Comparison of ENCODE assay signal across 8 cellular contexts in the genomic region with DNA sequence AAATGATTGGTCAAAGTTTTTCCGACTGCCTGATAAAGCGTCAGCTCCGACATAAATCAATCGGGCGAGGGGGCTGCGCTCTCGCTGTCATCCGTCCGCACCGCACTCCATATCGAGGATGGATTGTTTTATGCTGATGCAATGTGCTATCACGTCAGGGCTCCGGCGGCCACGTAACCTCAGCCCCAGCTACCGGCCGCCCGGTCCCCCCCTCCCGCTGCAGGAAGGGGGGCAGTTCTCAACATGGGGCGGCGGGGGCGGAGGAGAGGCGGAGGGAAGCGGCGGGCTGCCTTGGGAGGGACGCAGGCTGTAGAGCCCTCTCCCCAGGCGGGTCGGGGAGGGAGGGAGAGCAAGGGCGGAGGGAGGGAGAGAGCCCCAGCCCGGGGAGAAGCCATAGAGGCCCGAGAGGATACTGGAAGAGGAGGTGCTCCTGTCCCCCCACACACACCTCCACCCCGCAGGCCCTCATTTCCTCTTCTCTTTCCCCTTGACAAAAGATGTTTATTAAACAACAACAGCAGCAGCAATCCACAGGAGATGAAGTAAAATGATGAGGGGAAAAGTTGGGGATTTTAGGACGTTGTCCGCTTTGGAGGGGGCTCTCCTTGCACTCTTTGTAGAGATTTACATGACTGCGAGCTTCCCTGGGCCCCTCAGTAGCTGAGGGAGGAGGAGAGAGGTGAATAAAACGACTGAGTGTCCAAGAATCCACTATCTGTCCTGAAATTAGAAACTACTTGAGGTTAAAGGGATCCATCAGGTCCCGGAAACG. TPM values are rescaled to one million over a fixed set of nuclear protein-coding genes. Genes with fewer than 3 reads are reported as not detected.
A peak's percentile ranks its signal among the peaks of the same experiment; 100 is the strongest.
DNase-seq lines count a peak whose midpoint lies in the region; ATAC-seq, FAIRE-seq and TF ChIP-seq lines count a peak whose summit lies in the region.

No MANE protein-coding gene starts in this region.

- H3K9me3 ChIP-seq in thoracic aorta (no peaks in the 10 kb centered on the region), small intestine (ENCODE audit: control insufficient read depth, low read depth) (no peaks in the 10 kb centered on the region)

- H3K4me1 ChIP-seq in thoracic aorta (ENCODE audit: control insufficient read depth in 1 of 2, low read depth in 2 of 2) (peaks cover 18 to 20% of the 10 kb centered on the region in 2 donors), small intestine (ENCODE audit: control insufficient read depth in 2 of 2, insufficient read depth in 1 of 2, low read depth in 1 of 2, low read length in 1 of 2) (no peaks in the 10 kb centered on the region)

- peak overlapping the region; percentile 87 for H3K27ac Mint-ChIP-seq in activated CD8-positive, alpha-beta memory T cell treated with anti-CD3 and anti-CD28 coated beads, Interleukin-2, amount 10 ng/mL, durations not matched to agents 7 days and 5 days

- peak; percentile 81 for DNase-seq in AG10803 (ENCODE audit: low read depth)
- DNase-seq in activated CD8-positive, alpha-beta memory T cell treated with anti-CD3 and anti-CD28 coated beads, Interleukin-2, amount 10 ng/mL, durations not matched to agents 7 days and 5 days: peak; percentile 82
- DNase-seq in kidney glomerular epithelial cell (lab: John Stamatoyannopoulos, UW): peak; percentile 68
- no peak for DNase-seq in thoracic aorta (ENCODE audit: low spot score)
- DNase-seq in small intestine: no peak
- DNase-seq in DMS53 treated with DMSO at 0.1 percent for 48 hours (lab: John Stamatoyannopoulos, UW; ENCODE audit: unreplicated experiment): no peak
- DNase-seq in occipital lobe (lab: John Stamatoyannopoulos, UW): no peak

- peak; percentile 66 for ATAC-seq in activated CD8-positive, alpha-beta memory T cell treated with anti-CD3 and anti-CD28 coated beads, Interleukin-2, amount 10 ng/mL, durations not matched to agents 7 days and 5 days
- no peak for ATAC-seq in thoracic aorta (ENCODE audit: insufficient number of reproducible peaks, low FRiP score, low read depth)

- H3K27me3 Mint-ChIP-seq in activated CD8-positive, alpha-beta memory T cell treated with anti-CD3 and anti-CD28 coated beads, Interleukin-2, amount 10 ng/mL, durations not matched to agents 7 days and 5 days: peaks cover 78% of the 10 kb centered on the region

- FAIRE-seq in small intestine (lab: Jason Lieb, UNC): no peak

- peak overlapping the region; percentile 75 for H3K4me3 Mint-ChIP-seq in activated CD8-positive, alpha-beta memory T cell treated with anti-CD3 and anti-CD28 coated beads, Interleukin-2, amount 10 ng/mL, durations not matched to agents 7 days and 5 days

- CTCF ChIA-PET in activated CD8-positive, alpha-beta memory T cell treated with anti-CD3 and anti-CD28 coated beads, Interleukin-2, amount 10 ng/mL, durations not matched to agents 7 days and 5 days (lab: Charles Lee): interaction anchor here (1.1 to 11.2 kb wide), 9 partner anchors 9 to 655 kb away, joined by 4 to 190 read pairs (median 6); partner anchors contain the start of genes CDK5RAP3 and HOXB5

- H3K36me3 ChIP-seq in thoracic aorta: no peaks in the 10 kb centered on the region
- H3K36me3 ChIP-seq in small intestine (ENCODE audit: control insufficient read depth in 2 of 2, insufficient read depth in 2 of 2, low read length in 2 of 2): no peaks in the 10 kb centered on the region

- H3K4me1 Mint-ChIP-seq in activated CD8-positive, alpha-beta memory T cell treated with anti-CD3 and anti-CD28 coated beads, Interleukin-2, amount 10 ng/mL, durations not matched to agents 7 days and 5 days: peaks cover 26% of the 10 kb centered on the region

- no peak for TF ChIP-seq RAD21 in Ishikawa (IDR thresholded peaks at IDR 0.05; ENCODE audit: low read depth)

- H3K27ac ChIP-seq in thoracic aorta (no peak overlapping the region), small intestine (ENCODE audit: low read depth in 1 of 2, low read length in 1 of 2) (no peak overlapping the region)

- TF ChIP-seq CTCF in AG10803 (conservative IDR thresholded peaks at IDR 0.05; ENCODE audit: low read length): no peak
- TF ChIP-seq CTCF in thoracic aorta (IDR thresholded peaks at IDR 0.05): no peak

- peaks cover 2% of the 10 kb centered on the region for H3K36me3 Mint-ChIP-seq in activated CD8-positive, alpha-beta memory T cell treated with anti-CD3 and anti-CD28 coated beads, Interleukin-2, amount 10 ng/mL, durations not matched to agents 7 days and 5 days

- H3K27me3 ChIP-seq in thoracic aorta (replicated peaks; ENCODE audit: insufficient read depth) (peaks cover 28% of the 10 kb centered on the region), small intestine (ENCODE audit: control insufficient read depth in 2 of 2, insufficient read depth in 2 of 2, low read length in 2 of 2) (peaks cover 9 to 75% of the 10 kb centered on the region in 2 donors)

- H3K9me3 Mint-ChIP-seq in activated CD8-positive, alpha-beta memory T cell treated with anti-CD3 and anti-CD28 coated beads, Interleukin-2, amount 10 ng/mL, durations not matched to agents 7 days and 5 days (ENCODE audit: low read depth): no peaks in the 10 kb centered on the region

- WGBS in small intestine, 3 donors: 4 to 6% (median 4%) methylated on average over 31 to 38 of the region's 38 CpGs

- TF ChIP-seq EP300 in Ishikawa (IDR thresholded peaks at IDR 0.05; ENCODE audit: borderline replicate concordance): no peak

- H3K4me3 ChIP-seq in AG10803 (ENCODE audit: low read length) (peak overlapping the region; percentile 69), thoracic aorta (peak overlapping the region; percentile 62), small intestine (ENCODE audit: low read depth in 1 of 2, low read length in 2 of 2) (peak overlapping the region in 1 of 2 donors; percentile 40)

TF ChIP-seq in Ishikawa, 13 proteins besides CTCF, POLR2A, EP300 and RAD21 (continues in another document):
- TF ChIP-seq ZBTB7A (IDR thresholded peaks at IDR 0.05; ENCODE audit: low read depth) (no peak), USF1 (IDR thresholded peaks at IDR 0.05) (no peak), NFIC (IDR thresholded peaks at IDR 0.05) (no peak), FOXM1 (IDR thresholded peaks at IDR 0.05; ENCODE audit: borderline replicate concordance, low read depth) (no peak), MAX (IDR thresholded peaks at IDR 0.05) (no peak), CEBPB (IDR thresholded peaks at IDR 0.05) (0 out of 2 replicates have a peak, but pooled peaks have one; percentile 33), EGR1 (IDR thresholded peaks at IDR 0.05) (peak; percentile 87), CREB1 (IDR thresholded peaks at IDR 0.05; ENCODE audit: low read depth) (peak; percentile 5; the same call in 1 of the 2 replicates), YY1 (IDR thresholded peaks at IDR 0.05; ENCODE audit: low read depth) (0 out of 2 replicates have a peak, but pooled peaks have one; percentile 39), TCF12 (IDR thresholded peaks at IDR 0.05; ENCODE audit: low read depth) (no peak)

RNA-seq across cellular contexts. Expression of gene HOXB9, which starts 0.5 kb away (rescaled TPM):
- total RNA-seq in activated CD8-positive, alpha-beta memory T cell treated with anti-CD3 and anti-CD28 coated beads, Interleukin-2, amount 10 ng/mL, durations not matched to agents 7 days and 5 days: 10 to 100 TPM in 1 of 2 experiments, 1 to 10 TPM in 1; 8.4 to 19.6 TPM
- total RNA-seq in thoracic aorta (not detected), occipital lobe (not detected)
- polyA plus RNA-seq in small intestine: under 1 TPM in 2 of 3 donors, not detected in 1; 0.07 to 0.54 TPM

RNA-seq across cellular contexts. Expression of gene HOXB8, which starts 11.6 kb away (rescaled TPM):
- 1 to 10 TPM in 1 of 2 experiments, under 1 TPM in 1; 0.38 to 1.4 TPM for total RNA-seq in activated CD8-positive, alpha-beta memory T cell treated with anti-CD3 and anti-CD28 coated beads, Interleukin-2, amount 10 ng/mL, durations not matched to agents 7 days and 5 days
- total RNA-seq in thoracic aorta (1 to 10 TPM in 1 of 2 donors, not detected in 1; 1.4 TPM), occipital lobe (not detected)
- polyA plus RNA-seq in small intestine: under 1 TPM in 1 of 3 donors, not detected in 2; 0.12 TPM

RNA-seq across cellular contexts. Expression of gene HOXB7, which starts 15.8 kb away (rescaled TPM):
- total RNA-seq in activated CD8-positive, alpha-beta memory T cell treated with anti-CD3 and anti-CD28 coated beads, Interleukin-2, amount 10 ng/mL, durations not matched to agents 7 days and 5 days: 1 to 10 TPM; 1.7 TPM
- 1 to 10 TPM in 1 of 2 donors, under 1 TPM in 1; 0.63 to 7.2 TPM for total RNA-seq in thoracic aorta
- 1 to 10 TPM in 2 of 3 donors, not detected in 1; 4.3 to 4.9 TPM for polyA plus RNA-seq in small intestine
- not detected for total RNA-seq in occipital lobe

RNA-seq across cellular contexts. Expression of gene HOXB6, which starts 21.9 kb away (rescaled TPM):
- 1 to 10 TPM in 1 of 2 experiments, under 1 TPM in 1; 0.58 to 1.1 TPM for total RNA-seq in activated CD8-positive, alpha-beta memory T cell treated with anti-CD3 and anti-CD28 coated beads, Interleukin-2, amount 10 ng/mL, durations not matched to agents 7 days and 5 days
- total RNA-seq in thoracic aorta: 1 to 10 TPM; 4.2 to 9.9 TPM
- 1 to 10 TPM in 2 of 3 donors, under 1 TPM in 1; 0.45 to 6.9 (median 1.1) TPM for polyA plus RNA-seq in small intestine
- total RNA-seq in occipital lobe: not detected

RNA-seq across cellular contexts. Expression of gene HOXB5, which starts 33.1 kb away (rescaled TPM):
- under 1 TPM in 1 of 2 experiments, not detected in 1; 0.16 TPM for total RNA-seq in activated CD8-positive, alpha-beta memory T cell treated with anti-CD3 and anti-CD28 coated beads, Interleukin-2, amount 10 ng/mL, durations not matched to agents 7 days and 5 days
- total RNA-seq in thoracic aorta (1 to 10 TPM in 1 of 2 donors, under 1 TPM in 1; 0.56 to 3.8 TPM), occipital lobe (not detected)
- 1 to 10 TPM in 1 of 3 donors, not detected in 2; 5.8 TPM for polyA plus RNA-seq in small intestine

Comparison
In these comparisons a context has a peak if more than half of its experiments do, and no peak if none do; other contexts are left out.
1. DNase-seq: peak in AG10803 (single experiment), activated CD8-positive, alpha-beta memory T cell treated with anti-CD3 and anti-CD28 coated beads, Interleukin-2, amount 10 ng/mL, durations not matched to agents 7 days and 5 days (single experiment) and kidney glomerular epithelial cell (single experiment); none in thoracic aorta (single experiment), small intestine (single experiment), DMS53 treated with DMSO at 0.1 percent for 48 hours (single experiment) and occipital lobe (single experiment).